ENCODE assay signal across 9 cellular contexts in the genomic region with DNA sequence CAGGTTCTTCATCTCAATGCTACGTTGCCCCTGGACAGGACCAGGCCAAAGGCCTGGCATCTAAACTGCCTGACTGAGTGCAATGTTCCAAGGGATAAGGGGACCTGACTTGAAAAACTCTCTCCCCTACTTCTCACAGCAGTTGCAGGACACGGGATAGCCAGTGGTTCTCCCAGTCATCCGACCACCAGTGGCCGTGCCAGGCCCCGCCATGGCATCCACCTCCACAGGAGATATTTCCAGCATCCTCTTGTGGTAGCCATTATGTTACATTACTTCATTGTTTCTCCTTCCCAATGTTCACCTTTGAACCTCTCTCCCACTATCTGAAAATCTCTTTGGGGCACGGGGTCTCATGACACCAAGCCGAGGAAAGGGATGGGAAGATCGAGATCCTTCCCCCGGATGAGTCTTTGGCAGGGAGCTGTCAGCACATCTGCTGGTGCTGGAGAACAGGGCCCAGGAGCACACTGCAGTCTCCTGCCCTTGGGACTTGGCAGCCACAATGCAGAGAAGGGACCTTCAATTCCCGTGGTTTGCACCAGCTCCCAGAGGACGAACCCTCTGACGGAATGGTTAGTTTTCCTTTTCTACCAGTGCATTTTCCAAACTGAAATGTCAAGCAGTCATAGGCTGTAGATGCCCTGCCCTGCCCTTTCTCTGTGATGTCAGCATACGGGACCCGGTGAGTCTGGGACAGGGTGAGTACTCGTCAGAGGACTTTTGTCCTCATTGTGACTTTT.
A peak's percentile ranks its signal among the peaks of the same experiment; 100 is the strongest.
DNase-seq lines count a peak whose midpoint lies in the region; ATAC-seq and TF ChIP-seq lines count a peak whose summit lies in the region.
"Had no signal": no experiment of that assay in that cellular context is flagged by ENCODE, and none has a peak within 500 bp of the region (broad histone marks: within the 10 kb centered on the region; RNA-seq: fewer than 3 reads in every experiment).

No MANE protein-coding gene starts in this region.

- no peaks in the 10 kb centered on the region for H3F3A ChIP-seq in GM23338 (replicated peaks; ENCODE audit: low read depth)

- no peak overlapping the region for H3K9ac ChIP-seq in DND-41 (ENCODE audit: low read depth, low read length)
- no peak overlapping the region for H3K9ac ChIP-seq in fibroblast of lung (ENCODE audit: insufficient read depth, low read length)

- H3K27me3 ChIP-seq in DND-41 (ENCODE audit: insufficient read depth, low read length, poor library complexity), result no peaks in the 10 kb centered on the region
- H3K27me3 ChIP-seq in SJSA1 (replicated peaks), result no peaks in the 10 kb centered on the region
- no peaks in the 10 kb centered on the region for H3K27me3 ChIP-seq in fibroblast of lung (ENCODE audit: control insufficient read depth, insufficient read depth, low read length)
- H3K27me3 ChIP-seq in gastrocnemius medialis, result no peaks in the 10 kb centered on the region
- no peaks in the 10 kb centered on the region for H3K27me3 ChIP-seq in GM23338 (ENCODE audit: insufficient read depth)
- H3K27me3 ChIP-seq in H7 (ENCODE audit: control insufficient read depth, insufficient read depth, low read length), result no peaks in the 10 kb centered on the region

- H3K27ac ChIP-seq in DND-41 (ENCODE audit: low read length), result peak overlapping the region; percentile 47; the same call in 1 of the 2 replicates
- peak overlapping the region; percentile 93 for H3K27ac ChIP-seq in SJSA1
- peak overlapping the region; percentile 95 for H3K27ac ChIP-seq in fibroblast of lung (ENCODE audit: insufficient read depth, low read length)
- peak overlapping the region; percentile 68 to 73 (median 72) for H3K27ac ChIP-seq in gastrocnemius medialis
- no peak overlapping the region for H3K27ac ChIP-seq in GM23338 (ENCODE audit: low read depth)

- intact Hi-C loops in gastrocnemius medialis (cut with DNase I; ENCODE audit: low total_unique reads), result no loop called here

- no peaks in the 10 kb centered on the region for H3K27me3 Mint-ChIP-seq in GM23338 (ENCODE audit: insufficient read depth, low read depth, poor library complexity)

- H3K9me2 ChIP-seq in GM23338 (ENCODE audit: insufficient read depth), result no peaks in the 10 kb centered on the region

- peaks cover 5% of the 10 kb centered on the region; the same call in 1 of the 3 replicates for H3K36me3 Mint-ChIP-seq in GM23338 (ENCODE audit: low read depth)

- H3K4me3 ChIP-seq in DND-41 (ENCODE audit: low read depth in 1 of 2, low read length in 2 of 2) (no peak overlapping the region), SJSA1 (no peak overlapping the region), fibroblast of lung (replicated peaks in 1 of 4; ENCODE audit: control extremely low read depth in 1 of 4, insufficient read depth in 1 of 4, low read depth in 3 of 4, low read length in 4 of 4) (no peak overlapping the region), gastrocnemius medialis (no peak overlapping the region), GM23338 (no peak overlapping the region), H7 (ENCODE audit: insufficient read depth, low read depth, low read length) (no peak overlapping the region)

- peaks cover 11% of the 10 kb centered on the region for H3K4me1 ChIP-seq in DND-41 (ENCODE audit: insufficient read depth, low read length)
- peaks cover 49% of the 10 kb centered on the region for H3K4me1 ChIP-seq in SJSA1 (replicated peaks)
- peaks cover 52% of the 10 kb centered on the region for H3K4me1 ChIP-seq in fibroblast of lung (ENCODE audit: control insufficient read depth, extremely low read depth, insufficient read depth, low read length)
- peaks cover 43 to 48% of the 10 kb centered on the region in 2 donors for H3K4me1 ChIP-seq in gastrocnemius medialis
- no peaks in the 10 kb centered on the region; the same call in 1 of the 2 replicates for H3K4me1 ChIP-seq in GM23338 (ENCODE audit: insufficient read depth)

- H3K27ac Mint-ChIP-seq in GM23338, result no peak overlapping the region

- H3K4me3 Mint-ChIP-seq in GM23338, result no peak overlapping the region

- DNase-seq in DND-41 (no peak), SJSA1 (ENCODE audit: low read depth in 1 of 2, low spot score in 2 of 2) (no peak), fibroblast of lung (ENCODE audit: low read depth in 2 of 2) (no peak), gastrocnemius medialis (no peak), GM23338 (ENCODE audit: low spot score) (no peak), H7 (no peak)
- DNase-seq in NK-92 treated with Interleukin-12 subunit alpha and Interleukin-12 subunit beta, amount 100 ng/mL, for 24 hours (lab: John Stamatoyannopoulos, UW), result no peak
- DNase-seq: Calu3 had no signal

- H3K9me3 ChIP-seq in DND-41 (ENCODE audit: insufficient read depth, low read length, severe bottlenecking), result no peaks in the 10 kb centered on the region
- H3K9me3 ChIP-seq in SJSA1 (replicated peaks), result no peaks in the 10 kb centered on the region
- H3K9me3 ChIP-seq in fibroblast of lung (ENCODE audit: control insufficient read depth, insufficient read depth, low read depth, low read length), result no peaks in the 10 kb centered on the region
- no peaks in the 10 kb centered on the region for H3K9me3 ChIP-seq in gastrocnemius medialis

- no peaks in the 10 kb centered on the region for H3K9me3 Mint-ChIP-seq in GM23338

- ATAC-seq in DND-41 (ENCODE audit: insufficient read depth, low read depth) (no peak), gastrocnemius medialis (peak in 1 of 2 donors; percentile 22), GM21528 (IDR thresholded peaks at IDR 0.05; ENCODE audit: low FRiP score, unreplicated experiment) (no peak), GM23338 (no peak)

- H3K36me3 ChIP-seq in DND-41 (ENCODE audit: insufficient read depth, low read length) (peaks cover 96% of the 10 kb centered on the region), SJSA1 (peaks cover 77% of the 10 kb centered on the region), fibroblast of lung (ENCODE audit: control insufficient read depth, insufficient read depth, low read length) (peaks cover 13% of the 10 kb centered on the region), gastrocnemius medialis (peaks cover 0 to 15% of the 10 kb centered on the region in 2 donors), GM23338 (ENCODE audit: insufficient read depth) (0 out of 2 replicates have a peak, but pooled peaks cover 7% of the 10 kb centered on the region), H7 (replicated peaks; ENCODE audit: control insufficient read depth, insufficient read depth, low read length) (peaks cover 6% of the 10 kb centered on the region)

- H4K20me1 ChIP-seq in DND-41 (ENCODE audit: insufficient read depth, low read length) (peaks cover 15% of the 10 kb centered on the region; the same call in 1 of the 2 replicates), fibroblast of lung (ENCODE audit: control insufficient read depth, extremely low read depth, insufficient read depth, low read length) (no peaks in the 10 kb centered on the region), GM23338 (replicated peaks; ENCODE audit: insufficient read depth) (no peaks in the 10 kb centered on the region; the same call in 1 of the 2 replicates)

- H2AFZ ChIP-seq in DND-41 (ENCODE audit: low read depth, low read length) (no peak overlapping the region), fibroblast of lung (ENCODE audit: low read length) (no peak overlapping the region), GM23338 (no peak overlapping the region)

- TF ChIP-seq CTCF in DND-41 (IDR thresholded peaks at IDR 0.05; ENCODE audit: borderline replicate concordance, extremely low read depth, low read length, poor library complexity, severe bottlenecking) (no peak), fibroblast of lung (conservative IDR thresholded peaks at IDR 0.05 in 1 of 2, IDR thresholded peaks at IDR 0.05 in 1 of 2; ENCODE audit: low read depth in 1 of 2, low read length in 2 of 2) (no peak), gastrocnemius medialis (IDR thresholded peaks at IDR 0.05 in 4 of 5, conservative IDR thresholded peaks at IDR 0.05 in 1 of 5) (no peak), GM23338 (conservative IDR thresholded peaks at IDR 0.05; ENCODE audit: low read depth in 2 of 2) (no peak)

- H3K79me2 ChIP-seq in DND-41 (ENCODE audit: insufficient read depth, low read length) (peaks cover 58% of the 10 kb centered on the region), fibroblast of lung (ENCODE audit: control insufficient read depth, insufficient read depth, low read length) (peaks cover 68% of the 10 kb centered on the region), GM23338 (replicated peaks; ENCODE audit: insufficient read depth) (no peaks in the 10 kb centered on the region; the same call in 1 of the 2 replicates)

- TF ChIP-seq POLR2A in gastrocnemius medialis (IDR thresholded peaks at IDR 0.05), result no peak

- in situ Hi-C loops in gastrocnemius medialis (cut with MboI; ENCODE audit: low sequenced_read_pairs in 4 of 4), result no loop called here

- H3K4me2 ChIP-seq in DND-41 (ENCODE audit: insufficient read depth, low read length), result no peak overlapping the region
- no peak overlapping the region for H3K4me2 ChIP-seq in fibroblast of lung (ENCODE audit: extremely low read depth, insufficient read depth, low read length)
- no peak overlapping the region for H3K4me2 ChIP-seq in GM23338

- H3K4me1 Mint-ChIP-seq in GM23338, result peaks cover 5% of the 10 kb centered on the region; the same call in 2 of the 3 replicates

TF ChIP-seq in GM23338, 12 proteins besides CTCF, POLR2A, EP300 and RAD21 (continues in another document):
- TF ChIP-seq, protein P1, sequence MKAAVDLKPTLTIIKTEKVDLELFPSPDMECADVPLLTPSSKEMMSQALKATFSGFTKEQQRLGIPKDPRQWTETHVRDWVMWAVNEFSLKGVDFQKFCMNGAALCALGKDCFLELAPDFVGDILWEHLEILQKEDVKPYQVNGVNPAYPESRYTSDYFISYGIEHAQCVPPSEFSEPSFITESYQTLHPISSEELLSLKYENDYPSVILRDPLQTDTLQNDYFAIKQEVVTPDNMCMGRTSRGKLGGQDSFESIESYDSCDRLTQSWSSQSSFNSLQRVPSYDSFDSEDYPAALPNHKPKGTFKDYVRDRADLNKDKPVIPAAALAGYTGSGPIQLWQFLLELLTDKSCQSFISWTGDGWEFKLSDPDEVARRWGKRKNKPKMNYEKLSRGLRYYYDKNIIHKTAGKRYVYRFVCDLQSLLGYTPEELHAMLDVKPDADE (IDR thresholded peaks at IDR 0.05), result no peak
- TF ChIP-seq NANOG (IDR thresholded peaks at IDR 0.05; ENCODE audit: borderline replicate concordance), result no peak
- no peak for TF ChIP-seq EZH2phosphoT487 (IDR thresholded peaks at IDR 0.05; ENCODE audit: unreplicated experiment)
